1 cellular context compared by ENCODE assay signal in genomic region chr12:42589465-42590323, GRCh38.
TF ChIP-seq lines count a peak whose summit lies in the region.

Gene PRICKLE1 (minus strand): TSS chr12:42589746. CDS start chr12:42472516, 117,230 bp downstream.

TF ChIP-seq in K562, 482 proteins besides CTCF, POLR2A, EP300 and RAD21 (continued from another document):
- TF ChIP-seq PRPF4 (IDR thresholded peaks at IDR 0.05; ENCODE audit: insufficient read depth, low read depth, low read length, poor library complexity, severe bottlenecking) (no peak), ZNF639 (CRISPR knock-in tag; conservative IDR thresholded peaks at IDR 0.05 in 1 of 2, IDR thresholded peaks at IDR 0.05 in 1 of 2) (no peak), CXXC5 (CRISPR knock-in tag; IDR thresholded peaks at IDR 0.05) (peak; percentile 54), ZBTB11 (CRISPR knock-in tag; IDR thresholded peaks at IDR 0.05) (no peak), PCBP1 (IDR thresholded peaks at IDR 0.05; ENCODE audit: low read depth, low read length, poor library complexity, severe bottlenecking) (peak; percentile 15), RB1 (IDR thresholded peaks at IDR 0.05; ENCODE audit: low read depth) (peak; percentile 61; the same call in 1 of the 2 replicates), ZFX (CRISPR knock-in tag; IDR thresholded peaks at IDR 0.05) (peak; percentile 44), ZNF780A (CRISPR knock-in tag; IDR thresholded peaks at IDR 0.05) (no peak), CCNT2 (IDR thresholded peaks at IDR 0.05; ENCODE audit: borderline replicate concordance, extremely low read depth, insufficient read length, low read depth, low read length) (peak; percentile 29), ZBTB26 (CRISPR knock-in tag; IDR thresholded peaks at IDR 0.05) (no peak), ZNF384 (IDR thresholded peaks at IDR 0.05; ENCODE audit: low read depth, low read length) (peak; percentile 32; the same call in 1 of the 2 replicates), CTBP1 (IDR thresholded peaks at IDR 0.05; ENCODE audit: borderline replicate concordance) (peak; percentile 26; the same call in 1 of the 2 replicates)
